ENCODE assay signal across 8 cellular contexts in genomic region chr1:1614204-1614953, GRCh38. TPM values are rescaled to one million over a fixed set of nuclear protein-coding genes. Genes with fewer than 3 reads are reported as not detected.
DNase-seq lines count a peak whose midpoint lies in the region; ATAC-seq, FAIRE-seq and TF ChIP-seq lines count a peak whose summit lies in the region.

No MANE protein-coding gene starts in this region.

- peak overlapping the region; percentile 73 to 87 for H3K4me3 ChIP-seq in Panc1 (ENCODE audit: low read depth in 2 of 2, low read length in 2 of 2)
- peak overlapping the region; percentile 83 for H3K4me3 ChIP-seq in cardiac muscle cell
- peak overlapping the region; percentile 97 for H3K4me3 ChIP-seq in psoas muscle

- H3K27me3 ChIP-seq in Panc1 (ENCODE audit: control insufficient read depth, insufficient read depth, low read length) (no peaks in the 10 kb centered on the region), cardiac muscle cell (no peaks in the 10 kb centered on the region), psoas muscle (ENCODE audit: insufficient read depth in 3 of 3, low read length in 2 of 3) (no peaks in the 10 kb centered on the region)

- H3K4me1 ChIP-seq in Panc1 (ENCODE audit: control insufficient read depth, insufficient read depth, low read length) (peaks cover 20% of the 10 kb centered on the region), cardiac muscle cell (ENCODE audit: low read depth) (peaks cover 7% of the 10 kb centered on the region), psoas muscle (peaks cover 27% of the 10 kb centered on the region)

- intact Hi-C loops in Panc1 (cut with micrococcal nuclease; ENCODE audit: unreplicated experiment): no loop called here
- intact Hi-C loops in psoas muscle (cut with DNase I): loop anchor here (5.0 kb wide), 1 partner anchor 37 kb away; no protein-coding TSS in a partner anchor

- TF ChIP-seq CTCF in Panc1 (IDR thresholded peaks at IDR 0.05) (no peak), cardiac muscle cell (IDR thresholded peaks at IDR 0.05; ENCODE audit: low read depth, low read length) (no peak), psoas muscle (IDR thresholded peaks at IDR 0.05) (no peak)

- WGBS in psoas muscle, 3 donors: 19 to 24% (median 20%) methylated on average over 30 of the region's 30 CpGs

- in situ Hi-C loops in Panc1 (cut with HindIII; ENCODE audit: low pct_unique_long_range_greater_than_20kb, low sequenced_read_pairs): no loop called here

- no peak for DNase-seq in Panc1 (ENCODE audit: low read depth, low spot score)
- DNase-seq in activated naive CD4-positive, alpha-beta T cell treated with anti-CD3 and anti-CD28 coated beads, Interleukin-2, amount 50 U/mL, for 72 hours (ENCODE audit: low spot score in 2 of 2): no peak
- peak in 1 of 2 donors; percentile 93 for DNase-seq in cardiac muscle cell (ENCODE audit: low read depth in 1 of 2, low spot score in 1 of 2)
- peak; percentile 20 to 54 for DNase-seq in psoas muscle
- no peak for DNase-seq in H54 (ENCODE audit: insufficient read length, low spot score)
- no peak for DNase-seq in GM19238 (ENCODE audit: insufficient read length, low spot score)

- BruUV-seq in Panc1 (replicated peaks; lab: Mats Ljungman, UMichigan): TSS peak; percentile 91

- POLR2A ChIA-PET in Panc1 (lab: Charles Lee): no interaction called here

- H3K9me3 ChIP-seq in Panc1 (ENCODE audit: control insufficient read depth, insufficient read depth, low read depth, low read length) (no peaks in the 10 kb centered on the region), cardiac muscle cell (ENCODE audit: low read depth) (no peaks in the 10 kb centered on the region), psoas muscle (no peaks in the 10 kb centered on the region)

- FAIRE-seq in H54 (lab: Jason Lieb, UNC): no peak

- peaks cover 7 to 16% of the 10 kb centered on the region in 2 donors for H3K36me3 Mint-ChIP-seq in activated naive CD4-positive, alpha-beta T cell treated with anti-CD3 and anti-CD28 coated beads, Interleukin-2, amount 50 U/mL, for 72 hours

- no peaks in the 10 kb centered on the region for H3K9me3 Mint-ChIP-seq in activated naive CD4-positive, alpha-beta T cell treated with anti-CD3 and anti-CD28 coated beads, Interleukin-2, amount 50 U/mL, for 72 hours

- CTCF ChIA-PET in Panc1 (lab: Charles Lee): no interaction called here

- no peak for TF ChIP-seq POLR2A in H54 (IDR thresholded peaks at IDR 0.05; ENCODE audit: low read depth, low read length)

- peak overlapping the region; percentile 94 to 98 for H3K27ac Mint-ChIP-seq in activated naive CD4-positive, alpha-beta T cell treated with anti-CD3 and anti-CD28 coated beads, Interleukin-2, amount 50 U/mL, for 72 hours

- ATAC-seq in GM21717 (IDR thresholded peaks at IDR 0.05; ENCODE audit: unreplicated experiment): peak; percentile 3
- ATAC-seq in Panc1: no peak
- peak in 1 of 2 donors; percentile 21 for ATAC-seq in activated naive CD4-positive, alpha-beta T cell treated with anti-CD3 and anti-CD28 coated beads, Interleukin-2, amount 50 U/mL, for 72 hours
- peak in 1 of 4 donors; percentile 1 for ATAC-seq in psoas muscle
- ATAC-seq in HG02981 (IDR thresholded peaks at IDR 0.05; ENCODE audit: unreplicated experiment): no peak

- H3K27ac ChIP-seq in Panc1 (ENCODE audit: low read length) (no peak overlapping the region; the same call in 1 of the 2 replicates), cardiac muscle cell (peak overlapping the region; percentile 1), psoas muscle (peak overlapping the region; percentile 100)

- H3K36me3 ChIP-seq in Panc1 (ENCODE audit: control insufficient read depth, insufficient read depth, low read length): no peaks in the 10 kb centered on the region
- H3K36me3 ChIP-seq in cardiac muscle cell: peaks cover 6% of the 10 kb centered on the region
- peaks cover 0 to 19% of the 10 kb centered on the region in 2 donors for H3K36me3 ChIP-seq in psoas muscle (ENCODE audit: insufficient read depth in 1 of 2, low read depth in 1 of 2)

RNA-seq across cellular contexts. Expression of gene MIB2, which starts 0.9 kb away (rescaled TPM):
- total RNA-seq in Panc1 (2021; ENCODE audit: unreplicated experiment) (74.5 TPM), cardiac muscle cell (191 and 248 TPM in 2 replicates), psoas muscle (100 to 1,000 TPM in 1 of 4 donors, 10 to 100 TPM in 3; 66.5 to 106 (median 75.4) TPM)
- polyA plus RNA-seq in Panc1 (2012; ENCODE audit: insufficient read length): 92.4 TPM
- 10 to 100 TPM; 36.7 to 49.8 TPM for total RNA-seq in activated naive CD4-positive, alpha-beta T cell treated with anti-CD3 and anti-CD28 coated beads, Interleukin-2, amount 50 U/mL, for 72 hours
- polyA plus RNA-seq in cardiac muscle cell (160 and 168 TPM in 2 replicates), psoas muscle (10 to 100 TPM; 41.8 to 80.5 (median 78.7) TPM)

RNA-seq across cellular contexts. Expression of gene FNDC10, which starts 14.4 kb away (rescaled TPM):
- total RNA-seq in Panc1 (2021; ENCODE audit: unreplicated experiment) (16.2 TPM), cardiac muscle cell (30.9 and 46.5 TPM in 2 replicates), psoas muscle (under 1 TPM in 3 of 4 donors, not detected in 1; 0.44 to 0.89 (median 0.82) TPM)
- 22.7 TPM for polyA plus RNA-seq in Panc1 (2012; ENCODE audit: insufficient read length)
- total RNA-seq in activated naive CD4-positive, alpha-beta T cell treated with anti-CD3 and anti-CD28 coated beads, Interleukin-2, amount 50 U/mL, for 72 hours: 1 to 10 TPM in 1 of 2 donors, under 1 TPM in 1; 0.18 to 2.9 TPM
- polyA plus RNA-seq in cardiac muscle cell (34.1 and 62.3 TPM in 2 replicates), psoas muscle (under 1 TPM; 0.15 to 0.96 (median 0.34) TPM)

RNA-seq across cellular contexts. Expression of gene MMP23B, which starts 17.6 kb away (rescaled TPM):
- total RNA-seq in Panc1 (2021; ENCODE audit: unreplicated experiment) (5.0 TPM), cardiac muscle cell (23.6 and 30.0 TPM in 2 replicates), psoas muscle (1 to 10 TPM in 1 of 4 donors, under 1 TPM in 2, not detected in 1; 0.32 to 1.8 (median 0.64) TPM)
- 4.7 TPM for polyA plus RNA-seq in Panc1 (2012; ENCODE audit: insufficient read length)
- total RNA-seq in activated naive CD4-positive, alpha-beta T cell treated with anti-CD3 and anti-CD28 coated beads, Interleukin-2, amount 50 U/mL, for 72 hours: 1 to 10 TPM; 1.6 to 2.7 TPM
- polyA plus RNA-seq in cardiac muscle cell (11.3 and 14.1 TPM in 2 replicates), psoas muscle (under 1 TPM in 2 of 3 donors, not detected in 1; 0.25 to 0.29 TPM)

RNA-seq across cellular contexts. Expression of gene SSU72, which starts 39.7 kb away (rescaled TPM):
- 217 TPM for total RNA-seq in Panc1 (2021; ENCODE audit: unreplicated experiment)
- polyA plus RNA-seq in Panc1 (2012; ENCODE audit: insufficient read length): 240 TPM
- total RNA-seq in activated naive CD4-positive, alpha-beta T cell treated with anti-CD3 and anti-CD28 coated beads, Interleukin-2, amount 50 U/mL, for 72 hours: 100 to 1,000 TPM in 1 of 2 donors, 10 to 100 TPM in 1; 82.9 to 121 TPM
- total RNA-seq in cardiac muscle cell: 97.3 and 131 TPM in 2 replicates
- 172 and 202 TPM in 2 replicates for polyA plus RNA-seq in cardiac muscle cell
- 100 to 1,000 TPM; 130 to 185 (median 167) TPM for total RNA-seq in psoas muscle
- 100 to 1,000 TPM; 137 to 207 (median 192) TPM for polyA plus RNA-seq in psoas muscle

RNA-seq across cellular contexts. Expression of gene CDK11B, which starts 44.4 kb away (rescaled TPM):
- total RNA-seq in Panc1 (2021; ENCODE audit: unreplicated experiment) (36.5 TPM), cardiac muscle cell (16.8 and 22.2 TPM in 2 replicates), psoas muscle (10 to 100 TPM; 30.6 to 43.0 (median 36.4) TPM)
- 66.1 TPM for polyA plus RNA-seq in Panc1 (2012; ENCODE audit: insufficient read length)
- 10 to 100 TPM; 32.7 to 41.0 TPM for total RNA-seq in activated naive CD4-positive, alpha-beta T cell treated with anti-CD3 and anti-CD28 coated beads, Interleukin-2, amount 50 U/mL, for 72 hours
- polyA plus RNA-seq in cardiac muscle cell (16.6 and 17.9 TPM in 2 replicates), psoas muscle (10 to 100 TPM; 42.1 to 72.8 (median 55.2) TPM)

Comparison
In these comparisons a context has a peak if more than half of its experiments do, and no peak if none do; other contexts are left out.
1. DNase-seq: peak in psoas muscle (2 of 2); none in Panc1 (single experiment), activated naive CD4-positive, alpha-beta T cell treated with anti-CD3 and anti-CD28 coated beads, Interleukin-2, amount 50 U/mL, for 72 hours (0 of 2), H54 (single experiment) and GM19238 (single experiment).
2. Peak in every context shown above with its lines, with median percentiles within 50 percentile points of each other: H3K4me3 ChIP-seq.